19 cellular contexts compared by ENCODE assay signal in the genomic region with DNA sequence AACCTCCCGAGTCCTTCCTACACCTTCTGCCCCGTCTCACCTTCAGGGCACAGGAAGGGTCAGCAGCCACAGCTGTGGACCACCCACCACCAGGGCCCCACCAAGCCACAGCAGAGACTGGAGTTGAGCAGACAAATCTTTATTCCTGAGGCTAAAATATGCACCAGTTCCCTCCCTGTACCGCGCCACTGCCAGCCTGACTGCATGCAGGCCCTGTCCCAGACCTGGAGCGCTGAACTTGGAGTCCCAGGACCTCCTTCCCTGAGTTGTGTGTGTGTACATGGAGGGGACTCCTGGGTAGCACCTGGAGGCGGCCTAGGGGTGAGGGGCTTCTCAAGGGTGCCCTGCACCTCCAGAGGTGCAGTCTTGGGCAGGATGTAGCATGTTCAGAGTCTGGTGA. TPM values are rescaled to one million over a fixed set of nuclear protein-coding genes. Genes with fewer than 3 reads are reported as not detected.
A peak's percentile ranks its signal among the peaks of the same experiment; 100 is the strongest.
DNase-seq lines count a peak whose midpoint lies in the region; ATAC-seq, FAIRE-seq and TF ChIP-seq lines count a peak whose summit lies in the region.
"Had no signal": no experiment of that assay in that cellular context is flagged by ENCODE, and none has a peak within 500 bp of the region (broad histone marks: within the 10 kb centered on the region; RNA-seq: fewer than 3 reads in every experiment).

No MANE protein-coding gene starts in this region.

- H2AFZ ChIP-seq in HepG2 (ENCODE audit: low read length), result no peak overlapping the region

- TF ChIP-seq CTCF in HepG2 (CRISPR knock-in tag; IDR thresholded peaks at IDR 0.05), result no peak
- TF ChIP-seq CTCF in right lobe of liver (IDR thresholded peaks at IDR 0.05), result no peak
- no peak for TF ChIP-seq CTCF in VCaP (conservative IDR thresholded peaks at IDR 0.05)
- no peak for TF ChIP-seq CTCF in neutrophil (IDR thresholded peaks at IDR 0.05)

- H3K9me3 ChIP-seq in HepG2 (ENCODE audit: low read length) (no peaks in the 10 kb centered on the region), right lobe of liver (no peaks in the 10 kb centered on the region), neutrophil (no peaks in the 10 kb centered on the region)
- H3K9me3 ChIP-seq: A549, BLaER1 had no signal

- no TSS peak for BruUV-seq in HepG2 (replicated peaks; lab: Mats Ljungman, UMichigan)

- no peaks in the 10 kb centered on the region for H4K20me1 ChIP-seq in HepG2 (ENCODE audit: insufficient read depth, low read length)
- H4K20me1 ChIP-seq: BLaER1 had no signal

- H3K4me3 ChIP-seq in HepG2 (replicated peaks in 1 of 3; ENCODE audit: insufficient read depth in 1 of 3, low read depth in 2 of 3, low read length in 3 of 3), result no peak overlapping the region
- H3K4me3 ChIP-seq in right lobe of liver, result no peak overlapping the region
- H3K4me3 ChIP-seq in neutrophil (ENCODE audit: low read depth in 1 of 2, low read length in 1 of 2), result no peak overlapping the region
- H3K4me3 ChIP-seq: A549, BLaER1 had no signal

- intact Hi-C loops in HepG2 (cut with micrococcal nuclease; ENCODE audit: unreplicated experiment), result no loop called here
- intact Hi-C loops in right lobe of liver (cut with DNase I), result no loop called here

- no peak overlapping the region for H3K9ac ChIP-seq in HepG2 (ENCODE audit: insufficient read depth, low read depth, low read length)
- H3K9ac ChIP-seq: BLaER1 had no signal

- H3K27me3 ChIP-seq in HepG2 (ENCODE audit: control insufficient read depth in 1 of 2, insufficient read depth in 2 of 2, low read length in 2 of 2), result no peaks in the 10 kb centered on the region
- no peaks in the 10 kb centered on the region for H3K27me3 ChIP-seq in right lobe of liver
- no peaks in the 10 kb centered on the region for H3K27me3 ChIP-seq in neutrophil
- H3K27me3 ChIP-seq: BLaER1 had no signal

- DNase-seq in HepG2 (ENCODE audit: low spot score), result no peak
- DNase-seq in right lobe of liver, result no peak
- no peak for DNase-seq in activated CD8-positive, alpha-beta memory T cell treated with anti-CD3 and anti-CD28 coated beads, Interleukin-2, amount 10 ng/mL, durations not matched to agents 7 days and 5 days
- no peak for DNase-seq in HPDE6-E6E7 (ENCODE audit: extremely low spot score)
- DNase-seq: CD4-positive, alpha-beta memory T cell; DMS153; DMS79; GDM1; GOT3; H9 had no signal

- H3K4me2 ChIP-seq in HepG2 (ENCODE audit: low read depth, low read length), result no peak overlapping the region
- H3K4me2 ChIP-seq: A549, BLaER1 had no signal

- no peak for FAIRE-seq in HepG2 (lab: Jason Lieb, UNC)
- FAIRE-seq: A549, GM12892, GM18507 had no signal

- H3K27ac Mint-ChIP-seq in activated CD8-positive, alpha-beta memory T cell treated with anti-CD3 and anti-CD28 coated beads, Interleukin-2, amount 10 ng/mL, durations not matched to agents 7 days and 5 days, result no peak overlapping the region

- no peaks in the 10 kb centered on the region for H3K9me3 Mint-ChIP-seq in activated CD8-positive, alpha-beta memory T cell treated with anti-CD3 and anti-CD28 coated beads, Interleukin-2, amount 10 ng/mL, durations not matched to agents 7 days and 5 days (ENCODE audit: low read depth)
- H3K9me3 Mint-ChIP-seq: CD4-positive, alpha-beta memory T cell; H9 had no signal

- in situ Hi-C loops in HepG2 (cut with HindIII; ENCODE audit: extremely low pct_ligation_motif_present, low pct_unique_long_range_greater_than_20kb), result no loop called here

- H3K4me3 Mint-ChIP-seq in activated CD8-positive, alpha-beta memory T cell treated with anti-CD3 and anti-CD28 coated beads, Interleukin-2, amount 10 ng/mL, durations not matched to agents 7 days and 5 days, result no peak overlapping the region
- H3K4me3 Mint-ChIP-seq: CD14-positive monocyte; CD4-positive, alpha-beta memory T cell; H9 had no signal

- peaks cover 12% of the 10 kb centered on the region for H3K36me3 Mint-ChIP-seq in activated CD8-positive, alpha-beta memory T cell treated with anti-CD3 and anti-CD28 coated beads, Interleukin-2, amount 10 ng/mL, durations not matched to agents 7 days and 5 days

- H3K4me1 Mint-ChIP-seq in activated CD8-positive, alpha-beta memory T cell treated with anti-CD3 and anti-CD28 coated beads, Interleukin-2, amount 10 ng/mL, durations not matched to agents 7 days and 5 days, result peaks cover 5% of the 10 kb centered on the region
- H3K4me1 Mint-ChIP-seq: CD14-positive monocyte had no signal

- ATAC-seq in HepG2 (no peak), right lobe of liver (no peak), GM18519 (IDR thresholded peaks at IDR 0.05; ENCODE audit: low FRiP score, unreplicated experiment) (no peak)
- no peak for ATAC-seq in activated CD8-positive, alpha-beta memory T cell treated with anti-CD3 and anti-CD28 coated beads, Interleukin-2, amount 10 ng/mL, durations not matched to agents 7 days and 5 days
- ATAC-seq: A549 had no signal

- H3K27ac ChIP-seq in HepG2 (ENCODE audit: extremely low read length, insufficient read depth, low read length), result peak overlapping the region; percentile 93
- H3K27ac ChIP-seq in right lobe of liver, result no peak overlapping the region
- H3K27ac ChIP-seq in VCaP, result peak overlapping the region; percentile 95
- H3K27ac ChIP-seq in neutrophil, result peak overlapping the region; percentile 81
- H3K27ac ChIP-seq: A549, BLaER1 had no signal

- POLR2A ChIA-PET in HepG2 (lab: Yijun Ruan, JAX), result interaction anchor here (1.6 to 7.5 kb wide), 3 partner anchors 9 to 37 kb away, joined by 3 to 140 read pairs (median 33); a partner anchor contains a TSS

- H3K27me3 Mint-ChIP-seq in activated CD8-positive, alpha-beta memory T cell treated with anti-CD3 and anti-CD28 coated beads, Interleukin-2, amount 10 ng/mL, durations not matched to agents 7 days and 5 days, result no peaks in the 10 kb centered on the region
- H3K27me3 Mint-ChIP-seq: CD4-positive, alpha-beta memory T cell had no signal

- H3K36me3 ChIP-seq in HepG2 (replicated peaks in 1 of 2; ENCODE audit: control insufficient read depth in 1 of 2, insufficient read depth in 2 of 2, low read length in 2 of 2), result peaks cover 18 to 56% of the 10 kb centered on the region in 2 experiments
- H3K36me3 ChIP-seq in right lobe of liver, result peaks cover 0 to 7% (median 0%) of the 10 kb centered on the region in 4 donors
- H3K36me3 ChIP-seq in neutrophil, result peaks cover 62% of the 10 kb centered on the region

- WGBS in HepG2 (ENCODE audit: low lambda C conversion rate), result 98% methylated on average over 6 of the region's 6 CpGs
- WGBS in right lobe of liver (ENCODE audit: insufficient coverage, low coverage, low lambda C conversion rate, missing lambda C conversion rate), result 100% methylated on average over 5 of the region's 6 CpGs

- H3K4me1 ChIP-seq in HepG2 (ENCODE audit: insufficient read depth, low read length), result peaks cover 61% of the 10 kb centered on the region
- no peaks in the 10 kb centered on the region for H3K4me1 ChIP-seq in right lobe of liver
- peaks cover 30 to 32% of the 10 kb centered on the region in 2 experiments for H3K4me1 ChIP-seq in neutrophil (ENCODE audit: control insufficient read depth in 1 of 2, insufficient read depth in 1 of 2, low read depth in 1 of 2, low read length in 1 of 2)
- H3K4me1 ChIP-seq: A549, BLaER1 had no signal

- TF ChIP-seq EP300 in HepG2 (IDR thresholded peaks at IDR 0.05; ENCODE audit: low read depth in 2 of 2, low read length in 2 of 2) (no peak), HepG2 (CRISPR knock-in tag; IDR thresholded peaks at IDR 0.05; ENCODE audit: borderline replicate concordance) (no peak)

- TF ChIP-seq POLR2A in HepG2 (IDR thresholded peaks at IDR 0.05; ENCODE audit: insufficient read depth in 1 of 2, low read depth in 2 of 2, low read length in 2 of 2) (no peak), right lobe of liver (IDR thresholded peaks at IDR 0.05) (no peak)

- no peak for TF ChIP-seq RAD21 in HepG2 (CRISPR knock-in tag; IDR thresholded peaks at IDR 0.05)

- CTCF ChIA-PET in HepG2 (lab: Yijun Ruan, JAX; ENCODE audit: low intra/inter-chr PET ratio, low total read pairs), result no interaction called here
- CTCF ChIA-PET in activated CD8-positive, alpha-beta memory T cell treated with anti-CD3 and anti-CD28 coated beads, Interleukin-2, amount 10 ng/mL, durations not matched to agents 7 days and 5 days (lab: Charles Lee), result interaction anchor here (2.9 kb wide), 1 partner anchor 9 kb away, joined by 21 read pairs; a partner anchor contains a TSS

- H3K79me2 ChIP-seq in HepG2 (ENCODE audit: insufficient read depth, low read length), result no peaks in the 10 kb centered on the region

RNA-seq across cellular contexts. Expression of a gene that starts 4.0 kb away (rescaled TPM):
- 0.31 TPM in 1 of 2 replicates, not detected in the other for total RNA-seq in HepG2 (2016; rRNA removed; fragmentation: Illumina TruSeq; extraction: Trizol)
- total RNA-seq in HepG2 (2016; cell fraction: cytosol; rRNA removed; fragmentation: Illumina TruSeq; extraction: Trizol; ENCODE audit: low read depth), result not detected in 2 replicates
- total RNA-seq in HepG2 (2016; cell fraction: insoluble cytoplasmic fraction; rRNA removed; fragmentation: Illumina TruSeq; extraction: Trizol), result 0.32 TPM in 1 of 2 replicates, not detected in the other
- not detected in 2 replicates for total RNA-seq in HepG2 (2016; cell fraction: membrane; rRNA removed; fragmentation: Illumina TruSeq; extraction: Trizol)
- not detected in 2 replicates for total RNA-seq in HepG2 (2016; cell fraction: nucleus; rRNA removed; fragmentation: Illumina TruSeq; extraction: Trizol)
- 0.30 and 0.59 TPM in 2 replicates for polyA plus RNA-seq in HepG2 (2011; rRNA removed)
- not detected in 2 replicates for polyA plus RNA-seq in HepG2 (2011; cell fraction: cytosol; rRNA removed)
- polyA plus RNA-seq in HepG2 (2011; cell fraction: nucleus; rRNA removed), result 2.5 and 4.9 TPM in 2 replicates
- polyA plus RNA-seq in HepG2 (2012), result 0.25 and 0.27 TPM in 2 replicates
- not detected in 2 replicates for polyA plus RNA-seq in HepG2 (2016; cell fraction: cytosol; fragmentation: Illumina TruSeq; extraction: Trizol; ENCODE audit: low read depth)
- not detected in 2 replicates for polyA plus RNA-seq in HepG2 (2016; cell fraction: insoluble cytoplasmic fraction; fragmentation: Illumina TruSeq; extraction: Trizol; ENCODE audit: low read depth)
- not detected in 2 replicates for polyA plus RNA-seq in HepG2 (2016; cell fraction: membrane; fragmentation: Illumina TruSeq; extraction: Trizol; ENCODE audit: low read depth)
- polyA plus RNA-seq in HepG2 (2016; cell fraction: nucleus; fragmentation: Illumina TruSeq; extraction: Trizol; ENCODE audit: insufficient read depth, low read depth), result not detected in 2 replicates
- 0.68 TPM in 1 of 2 replicates, not detected in the other for polyA minus RNA-seq in HepG2 (2011; rRNA and poly(A)+ RNA removed; ENCODE audit: low replicate concordance)
- not detected in 2 replicates for polyA minus RNA-seq in HepG2 (2011; cell fraction: cytosol; rRNA and poly(A)+ RNA removed)
- 1.1 and 2.4 TPM in 2 replicates for polyA minus RNA-seq in HepG2 (2011; cell fraction: nucleus; rRNA and poly(A)+ RNA removed)
- not detected for total RNA-seq in right lobe of liver
- total RNA-seq in activated CD8-positive, alpha-beta memory T cell treated with anti-CD3 and anti-CD28 coated beads, Interleukin-2, amount 10 ng/mL, durations not matched to agents 7 days and 5 days, result under 1 TPM in 1 of 2 experiments, not detected in 1; 0.73 TPM
- total RNA-seq: CD4-positive, alpha-beta memory T cell; Daoy had no signal
- polyA plus RNA-seq: A549; CD14-positive monocyte; CD4-positive, alpha-beta memory T cell had no signal

RNA-seq across cellular contexts. Expression of a gene that starts 9.7 kb away (rescaled TPM):
- total RNA-seq in HepG2 (2016; rRNA removed; fragmentation: Illumina TruSeq; extraction: Trizol) (10.3 and 40.7 TPM in 2 replicates), right lobe of liver (1 to 10 TPM; 6.6 to 9.9 (median 8.6) TPM)
- total RNA-seq in HepG2 (2016; cell fraction: cytosol; rRNA removed; fragmentation: Illumina TruSeq; extraction: Trizol; ENCODE audit: low read depth), result 8.0 and 8.2 TPM in 2 replicates
- 9.6 and 38.5 TPM in 2 replicates for total RNA-seq in HepG2 (2016; cell fraction: insoluble cytoplasmic fraction; rRNA removed; fragmentation: Illumina TruSeq; extraction: Trizol)
- total RNA-seq in HepG2 (2016; cell fraction: membrane; rRNA removed; fragmentation: Illumina TruSeq; extraction: Trizol), result 8.3 and 9.4 TPM in 2 replicates
- total RNA-seq in HepG2 (2016; cell fraction: nucleus; rRNA removed; fragmentation: Illumina TruSeq; extraction: Trizol), result 50.7 and 62.0 TPM in 2 replicates
- polyA plus RNA-seq in HepG2 (2011; rRNA removed), result 184 and 298 TPM in 2 replicates
- 90.8 and 93.6 TPM in 2 replicates for polyA plus RNA-seq in HepG2 (2011; cell fraction: cytosol; rRNA removed)
- 3,075 and 3,281 TPM in 2 replicates for polyA plus RNA-seq in HepG2 (2011; cell fraction: nucleus; rRNA removed)
- 163 and 233 TPM in 2 replicates for polyA plus RNA-seq in HepG2 (2012)
- 3.5 and 4.6 TPM in 2 replicates for polyA plus RNA-seq in HepG2 (2016; cell fraction: cytosol; fragmentation: Illumina TruSeq; extraction: Trizol; ENCODE audit: low read depth)
- 6.7 and 9.8 TPM in 2 replicates for polyA plus RNA-seq in HepG2 (2016; cell fraction: insoluble cytoplasmic fraction; fragmentation: Illumina TruSeq; extraction: Trizol; ENCODE audit: low read depth)
- 4.9 and 6.2 TPM in 2 replicates for polyA plus RNA-seq in HepG2 (2016; cell fraction: membrane; fragmentation: Illumina TruSeq; extraction: Trizol; ENCODE audit: low read depth)
- polyA plus RNA-seq in HepG2 (2016; cell fraction: nucleus; fragmentation: Illumina TruSeq; extraction: Trizol; ENCODE audit: insufficient read depth, low read depth), result 133 and 147 TPM in 2 replicates
- polyA minus RNA-seq in HepG2 (2011; rRNA and poly(A)+ RNA removed; ENCODE audit: low replicate concordance), result 56.2 and 422 TPM in 2 replicates
- 79.8 and 100 TPM in 2 replicates for polyA minus RNA-seq in HepG2 (2011; cell fraction: cytosol; rRNA and poly(A)+ RNA removed)
- polyA minus RNA-seq in HepG2 (2011; cell fraction: nucleus; rRNA and poly(A)+ RNA removed), result 459 and 526 TPM in 2 replicates
- 10 to 100 TPM; 44.9 to 59.0 TPM for total RNA-seq in activated CD8-positive, alpha-beta memory T cell treated with anti-CD3 and anti-CD28 coated beads, Interleukin-2, amount 10 ng/mL, durations not matched to agents 7 days and 5 days

RNA-seq across cellular contexts. Expression of a gene that starts 16.2 kb away (rescaled TPM):
- total RNA-seq in HepG2 (2016; rRNA removed; fragmentation: Illumina TruSeq; extraction: Trizol), result 273 and 316 TPM in 2 replicates
- total RNA-seq in HepG2 (2016; cell fraction: cytosol; rRNA removed; fragmentation: Illumina TruSeq; extraction: Trizol; ENCODE audit: low read depth), result 111 and 125 TPM in 2 replicates
- total RNA-seq in HepG2 (2016; cell fraction: insoluble cytoplasmic fraction; rRNA removed; fragmentation: Illumina TruSeq; extraction: Trizol), result 277 and 308 TPM in 2 replicates
- total RNA-seq in HepG2 (2016; cell fraction: membrane; rRNA removed; fragmentation: Illumina TruSeq; extraction: Trizol), result 130 and 146 TPM in 2 replicates
- total RNA-seq in HepG2 (2016; cell fraction: nucleus; rRNA removed; fragmentation: Illumina TruSeq; extraction: Trizol), result 180 and 194 TPM in 2 replicates
- polyA plus RNA-seq in HepG2 (2011; rRNA removed), result 680 and 772 TPM in 2 replicates
- 928 and 1,184 TPM in 2 replicates for polyA plus RNA-seq in HepG2 (2011; cell fraction: cytosol; rRNA removed)
- 761 and 810 TPM in 2 replicates for polyA plus RNA-seq in HepG2 (2011; cell fraction: nucleus; rRNA removed)
- polyA plus RNA-seq in HepG2 (2012), result 354 and 462 TPM in 2 replicates
- polyA plus RNA-seq in HepG2 (2016; cell fraction: cytosol; fragmentation: Illumina TruSeq; extraction: Trizol; ENCODE audit: low read depth), result 101 and 102 TPM in 2 replicates
- 253 and 261 TPM in 2 replicates for polyA plus RNA-seq in HepG2 (2016; cell fraction: insoluble cytoplasmic fraction; fragmentation: Illumina TruSeq; extraction: Trizol; ENCODE audit: low read depth)
- 99.7 and 108 TPM in 2 replicates for polyA plus RNA-seq in HepG2 (2016; cell fraction: membrane; fragmentation: Illumina TruSeq; extraction: Trizol; ENCODE audit: low read depth)
- polyA plus RNA-seq in HepG2 (2016; cell fraction: nucleus; fragmentation: Illumina TruSeq; extraction: Trizol; ENCODE audit: insufficient read depth, low read depth), result 230 and 250 TPM in 2 replicates
- polyA minus RNA-seq in HepG2 (2011; rRNA and poly(A)+ RNA removed; ENCODE audit: low replicate concordance), result 1,601 and 2,541 TPM in 2 replicates
- polyA minus RNA-seq in HepG2 (2011; cell fraction: cytosol; rRNA and poly(A)+ RNA removed), result 429 and 449 TPM in 2 replicates
- polyA minus RNA-seq in HepG2 (2011; cell fraction: nucleus; rRNA and poly(A)+ RNA removed), result 214 and 290 TPM in 2 replicates
- total RNA-seq in right lobe of liver, result 100 to 1,000 TPM; 176 to 329 (median 213) TPM
- 100 to 1,000 TPM; 201 to 220 TPM for total RNA-seq in activated CD8-positive, alpha-beta memory T cell treated with anti-CD3 and anti-CD28 coated beads, Interleukin-2, amount 10 ng/mL, durations not matched to agents 7 days and 5 days

RNA-seq across cellular contexts. Expression of a gene that starts 30.5 kb away (rescaled TPM):
- total RNA-seq in HepG2 (2016; rRNA removed; fragmentation: Illumina TruSeq; extraction: Trizol) (0.55 and 2.7 TPM in 2 replicates), right lobe of liver (1 to 10 TPM in 4 of 6 experiments, under 1 TPM in 2; 0.31 to 1.7 (median 1.1) TPM)
- 0.09 and 0.30 TPM in 2 replicates for total RNA-seq in HepG2 (2016; cell fraction: cytosol; rRNA removed; fragmentation: Illumina TruSeq; extraction: Trizol; ENCODE audit: low read depth)
- total RNA-seq in HepG2 (2016; cell fraction: insoluble cytoplasmic fraction; rRNA removed; fragmentation: Illumina TruSeq; extraction: Trizol), result 0.46 and 3.8 TPM in 2 replicates
- 0.40 and 0.41 TPM in 2 replicates for total RNA-seq in HepG2 (2016; cell fraction: membrane; rRNA removed; fragmentation: Illumina TruSeq; extraction: Trizol)
- 3.5 and 6.0 TPM in 2 replicates for total RNA-seq in HepG2 (2016; cell fraction: nucleus; rRNA removed; fragmentation: Illumina TruSeq; extraction: Trizol)
- 11.7 and 18.1 TPM in 2 replicates for polyA plus RNA-seq in HepG2 (2011; rRNA removed)
- 1.7 and 1.9 TPM in 2 replicates for polyA plus RNA-seq in HepG2 (2011; cell fraction: cytosol; rRNA removed)
- polyA plus RNA-seq in HepG2 (2011; cell fraction: nucleus; rRNA removed), result 238 and 263 TPM in 2 replicates
- 19.3 and 24.8 TPM in 2 replicates for polyA plus RNA-seq in HepG2 (2012)
- polyA plus RNA-seq in HepG2 (2016; cell fraction: cytosol; fragmentation: Illumina TruSeq; extraction: Trizol; ENCODE audit: low read depth), result 0.10 TPM in 1 of 2 replicates, not detected in the other
- polyA plus RNA-seq in HepG2 (2016; cell fraction: insoluble cytoplasmic fraction; fragmentation: Illumina TruSeq; extraction: Trizol; ENCODE audit: low read depth), result 0.54 and 0.62 TPM in 2 replicates
- 0.23 and 0.29 TPM in 2 replicates for polyA plus RNA-seq in HepG2 (2016; cell fraction: membrane; fragmentation: Illumina TruSeq; extraction: Trizol; ENCODE audit: low read depth)
- polyA plus RNA-seq in HepG2 (2016; cell fraction: nucleus; fragmentation: Illumina TruSeq; extraction: Trizol; ENCODE audit: insufficient read depth, low read depth), result 20.6 and 20.8 TPM in 2 replicates
- polyA minus RNA-seq in HepG2 (2011; rRNA and poly(A)+ RNA removed; ENCODE audit: low replicate concordance), result 7.3 and 44.5 TPM in 2 replicates
- 1.4 and 2.4 TPM in 2 replicates for polyA minus RNA-seq in HepG2 (2011; cell fraction: cytosol; rRNA and poly(A)+ RNA removed)
- polyA minus RNA-seq in HepG2 (2011; cell fraction: nucleus; rRNA and poly(A)+ RNA removed), result 12.9 and 14.3 TPM in 2 replicates
- 1 to 10 TPM; 1.1 TPM for total RNA-seq in activated CD8-positive, alpha-beta memory T cell treated with anti-CD3 and anti-CD28 coated beads, Interleukin-2, amount 10 ng/mL, durations not matched to agents 7 days and 5 days
- polyA plus RNA-seq: CD4-positive, alpha-beta memory T cell had no signal

RNA-seq across cellular contexts. Expression of a gene that starts 37.1 kb away (rescaled TPM):
- 3.2 and 5.4 TPM in 2 replicates for total RNA-seq in HepG2 (2016; rRNA removed; fragmentation: Illumina TruSeq; extraction: Trizol)
- total RNA-seq in HepG2 (2016; cell fraction: cytosol; rRNA removed; fragmentation: Illumina TruSeq; extraction: Trizol; ENCODE audit: low read depth), result 0.35 and 0.51 TPM in 2 replicates
- total RNA-seq in HepG2 (2016; cell fraction: insoluble cytoplasmic fraction; rRNA removed; fragmentation: Illumina TruSeq; extraction: Trizol), result 2.7 and 5.4 TPM in 2 replicates
- total RNA-seq in HepG2 (2016; cell fraction: membrane; rRNA removed; fragmentation: Illumina TruSeq; extraction: Trizol), result 1.1 and 1.2 TPM in 2 replicates
- 7.5 and 9.6 TPM in 2 replicates for total RNA-seq in HepG2 (2016; cell fraction: nucleus; rRNA removed; fragmentation: Illumina TruSeq; extraction: Trizol)
- 6.7 and 8.3 TPM in 2 replicates for polyA plus RNA-seq in HepG2 (2011; rRNA removed)
- polyA plus RNA-seq in HepG2 (2011; cell fraction: cytosol; rRNA removed), result 4.1 and 5.0 TPM in 2 replicates
- 54.2 and 80.2 TPM in 2 replicates for polyA plus RNA-seq in HepG2 (2011; cell fraction: nucleus; rRNA removed)
- polyA plus RNA-seq in HepG2 (2012), result 8.0 and 10.5 TPM in 2 replicates
- 0.34 and 0.35 TPM in 2 replicates for polyA plus RNA-seq in HepG2 (2016; cell fraction: cytosol; fragmentation: Illumina TruSeq; extraction: Trizol; ENCODE audit: low read depth)
- 2.4 and 3.0 TPM in 2 replicates for polyA plus RNA-seq in HepG2 (2016; cell fraction: insoluble cytoplasmic fraction; fragmentation: Illumina TruSeq; extraction: Trizol; ENCODE audit: low read depth)
- polyA plus RNA-seq in HepG2 (2016; cell fraction: membrane; fragmentation: Illumina TruSeq; extraction: Trizol; ENCODE audit: low read depth), result 0.61 and 0.63 TPM in 2 replicates
- polyA plus RNA-seq in HepG2 (2016; cell fraction: nucleus; fragmentation: Illumina TruSeq; extraction: Trizol; ENCODE audit: insufficient read depth, low read depth), result 27.4 and 28.0 TPM in 2 replicates
- 6.7 and 18.0 TPM in 2 replicates for polyA minus RNA-seq in HepG2 (2011; rRNA and poly(A)+ RNA removed; ENCODE audit: low replicate concordance)
- 6.9 and 7.0 TPM in 2 replicates for polyA minus RNA-seq in HepG2 (2011; cell fraction: cytosol; rRNA and poly(A)+ RNA removed)
- 18.9 and 19.6 TPM in 2 replicates for polyA minus RNA-seq in HepG2 (2011; cell fraction: nucleus; rRNA and poly(A)+ RNA removed)
- under 1 TPM; 0.15 to 0.68 (median 0.34) TPM for total RNA-seq in right lobe of liver
- 10 to 100 TPM; 20.9 to 24.0 TPM for total RNA-seq in activated CD8-positive, alpha-beta memory T cell treated with anti-CD3 and anti-CD28 coated beads, Interleukin-2, amount 10 ng/mL, durations not matched to agents 7 days and 5 days
- polyA plus RNA-seq: CD14-positive monocyte had no signal

Comparison
In these comparisons a context has a peak if more than half of its experiments do, and no peak if none do; other contexts are left out.
1. H3K27ac ChIP-seq: peak in HepG2 (single experiment), VCaP (single experiment) and neutrophil (single experiment); none in right lobe of liver (0 of 3).